Comparison of ENCODE assay signal across 8 cellular contexts in the genomic region with DNA sequence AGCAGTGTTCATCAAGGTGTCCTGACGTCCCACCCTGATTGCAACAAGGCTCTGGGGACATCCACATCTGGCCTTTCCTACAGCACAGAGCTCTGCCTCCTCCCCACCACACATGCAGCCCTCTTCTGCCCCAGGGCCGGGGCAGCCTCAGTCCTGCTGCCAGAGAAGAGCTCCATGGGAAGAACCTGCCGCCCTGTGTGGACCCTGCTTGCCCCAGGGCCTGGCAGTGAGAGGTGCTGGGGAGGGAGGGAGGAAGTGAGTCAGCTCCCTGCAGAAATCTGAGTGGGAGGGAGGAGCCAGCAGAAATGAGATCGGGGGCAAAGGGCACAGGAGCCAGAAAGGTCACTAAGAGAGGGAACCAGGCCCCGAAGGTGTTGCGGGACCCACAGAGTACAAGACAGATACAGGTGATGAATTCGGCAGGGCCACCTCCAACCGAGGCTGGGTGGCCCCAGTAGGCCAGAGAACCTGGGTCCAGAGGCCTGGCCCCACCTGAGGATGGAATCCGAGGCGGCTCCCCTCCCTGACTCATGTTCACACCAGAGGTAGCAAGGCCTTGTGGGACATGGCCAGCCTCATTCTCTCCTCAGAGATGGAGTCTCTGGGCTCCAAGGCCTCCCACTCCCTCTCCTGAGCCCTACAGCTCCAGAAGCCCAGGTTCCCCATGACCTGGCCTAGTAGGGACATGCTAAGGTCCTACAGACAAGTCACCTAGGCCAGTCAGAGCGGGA. TPM values are rescaled to one million over a fixed set of nuclear protein-coding genes. Genes with fewer than 3 reads are reported as not detected.
DNase-seq lines count a peak whose midpoint lies in the region; ATAC-seq, FAIRE-seq and TF ChIP-seq lines count a peak whose summit lies in the region.

No MANE protein-coding gene starts in this region.

- H3K4me3 ChIP-seq in CD4-positive, CD25-positive, alpha-beta regulatory T cell (ENCODE audit: low read depth, low read length): peak overlapping the region; percentile 50
- H3K4me3 ChIP-seq in smooth muscle cell: no peak overlapping the region

- intact Hi-C loops in activated T-helper 1 cell treated with anti-CD3 and anti-CD28 coated beads, Interleukin-12 subunit alpha, Interleukin-12 subunit beta, Interleukin-2, Interleukin-4 antibody, amounts not matched to agents 30 ng/mL and 10 ng/mL and 1 ng/mL, durations not matched to agents 14 hours and 24 hours and 36 hours (cut with micrococcal nuclease): loop anchor here (1.0 kb wide), 2 partner anchors 14 to 25 kb away; partner anchors contain the start of gene MYO18A

- no peaks in the 10 kb centered on the region for H3K27me3 Mint-ChIP-seq in CD4-positive, CD25-positive, alpha-beta regulatory T cell
- no peaks in the 10 kb centered on the region for H3K27me3 Mint-ChIP-seq in activated T-helper 1 cell treated with anti-CD3 and anti-CD28 coated beads, Interleukin-12 subunit alpha, Interleukin-12 subunit beta, Interleukin-2, Interleukin-4 antibody, amounts not matched to agents 30 ng/mL and 10 ng/mL and 1 ng/mL, durations not matched to agents 14 hours and 24 hours and 36 hours (ENCODE audit: insufficient read depth)

- H3K9me3 Mint-ChIP-seq in CD4-positive, CD25-positive, alpha-beta regulatory T cell: no peaks in the 10 kb centered on the region
- H3K9me3 Mint-ChIP-seq in activated T-helper 1 cell treated with anti-CD3 and anti-CD28 coated beads, Interleukin-12 subunit alpha, Interleukin-12 subunit beta, Interleukin-2, Interleukin-4 antibody, amounts not matched to agents 30 ng/mL and 10 ng/mL and 1 ng/mL, durations not matched to agents 14 hours and 24 hours and 36 hours: no peaks in the 10 kb centered on the region

- no peaks in the 10 kb centered on the region for H3K36me3 Mint-ChIP-seq in CD4-positive, CD25-positive, alpha-beta regulatory T cell
- peaks cover 5% of the 10 kb centered on the region for H3K36me3 Mint-ChIP-seq in activated T-helper 1 cell treated with anti-CD3 and anti-CD28 coated beads, Interleukin-12 subunit alpha, Interleukin-12 subunit beta, Interleukin-2, Interleukin-4 antibody, amounts not matched to agents 30 ng/mL and 10 ng/mL and 1 ng/mL, durations not matched to agents 14 hours and 24 hours and 36 hours (ENCODE audit: low read depth)

- no peak for TF ChIP-seq POLR2A in GM12892 (IDR thresholded peaks at IDR 0.05; ENCODE audit: low read depth, low read length)

- no peaks in the 10 kb centered on the region for H3K36me3 ChIP-seq in CD4-positive, CD25-positive, alpha-beta regulatory T cell (ENCODE audit: control insufficient read depth, insufficient read depth, low read length)
- H3K36me3 ChIP-seq in smooth muscle cell (ENCODE audit: low read depth): no peaks in the 10 kb centered on the region

- H3K4me3 Mint-ChIP-seq in CD4-positive, CD25-positive, alpha-beta regulatory T cell: peak overlapping the region; percentile 70 to 78 (median 72)
- peak overlapping the region; percentile 63 for H3K4me3 Mint-ChIP-seq in activated T-helper 1 cell treated with anti-CD3 and anti-CD28 coated beads, Interleukin-12 subunit alpha, Interleukin-12 subunit beta, Interleukin-2, Interleukin-4 antibody, amounts not matched to agents 30 ng/mL and 10 ng/mL and 1 ng/mL, durations not matched to agents 14 hours and 24 hours and 36 hours

- peak; percentile 92 to 93 for ATAC-seq in CD4-positive, CD25-positive, alpha-beta regulatory T cell (ENCODE audit: low read depth in 2 of 2)

- no peaks in the 10 kb centered on the region for H3K27me3 ChIP-seq in CD4-positive, CD25-positive, alpha-beta regulatory T cell (ENCODE audit: control insufficient read depth, insufficient read depth, low read length)
- H3K27me3 ChIP-seq in smooth muscle cell (ENCODE audit: low read depth): no peaks in the 10 kb centered on the region

- WGBS in smooth muscle cell (ENCODE audit: low lambda C conversion rate): 50% methylated on average over 11 of the region's 11 CpGs

- H3K4me1 Mint-ChIP-seq in CD4-positive, CD25-positive, alpha-beta regulatory T cell: peaks cover 10 to 54% (median 33%) of the 10 kb centered on the region in 4 donors
- H3K4me1 Mint-ChIP-seq in activated T-helper 1 cell treated with anti-CD3 and anti-CD28 coated beads, Interleukin-12 subunit alpha, Interleukin-12 subunit beta, Interleukin-2, Interleukin-4 antibody, amounts not matched to agents 30 ng/mL and 10 ng/mL and 1 ng/mL, durations not matched to agents 14 hours and 24 hours and 36 hours (ENCODE audit: low read depth): peaks cover 60% of the 10 kb centered on the region

- peaks cover 3% of the 10 kb centered on the region for H3F3A ChIP-seq in smooth muscle cell (ENCODE audit: low read depth)

- DNase-seq in CD4-positive, CD25-positive, alpha-beta regulatory T cell: peak; percentile 30 to 88 (median 44)
- DNase-seq in NOMO-1 treated with DMSO at 0.1 percent for 48 hours (lab: John Stamatoyannopoulos, UW; ENCODE audit: unreplicated experiment): peak; percentile 76
- peak; percentile 51 for DNase-seq in activated T-helper 1 cell treated with anti-CD3 and anti-CD28 coated beads, Interleukin-12 subunit alpha, Interleukin-12 subunit beta, Interleukin-2, Interleukin-4 antibody, amounts not matched to agents 30 ng/mL and 10 ng/mL and 1 ng/mL, durations not matched to agents 14 hours and 24 hours and 36 hours (ENCODE audit: low spot score)
- peak; percentile 67 for DNase-seq in glomerular visceral epithelial cell (ENCODE audit: extremely low spot score)
- DNase-seq in smooth muscle cell (lab: John Stamatoyannopoulos, UW; ENCODE audit: unreplicated experiment): no peak
- DNase-seq in cerebellar cortex (ENCODE audit: low spot score): no peak
- DNase-seq in NCI-H2171 treated with DMSO at 0.1 percent for 48 hours (lab: John Stamatoyannopoulos, UW): no peak
- DNase-seq in GM12892 (ENCODE audit: insufficient read length): no peak

- H4K20me1 ChIP-seq in smooth muscle cell (ENCODE audit: low read depth): peaks cover 60% of the 10 kb centered on the region

- no peak for FAIRE-seq in GM12892 (lab: Jason Lieb, UNC)

- no peaks in the 10 kb centered on the region for H3K9me3 ChIP-seq in CD4-positive, CD25-positive, alpha-beta regulatory T cell (ENCODE audit: control insufficient read depth in 2 of 2, low read length in 2 of 2)
- no peaks in the 10 kb centered on the region for H3K9me3 ChIP-seq in smooth muscle cell (replicated peaks; ENCODE audit: low read depth)

- H2AFZ ChIP-seq in smooth muscle cell (ENCODE audit: low read depth): no peak overlapping the region

- H3K4me1 ChIP-seq in CD4-positive, CD25-positive, alpha-beta regulatory T cell (ENCODE audit: control insufficient read depth, insufficient read depth, low read length, poor library complexity, severe bottlenecking): peaks cover 24% of the 10 kb centered on the region
- H3K4me1 ChIP-seq in smooth muscle cell (ENCODE audit: low read depth): peaks cover 33% of the 10 kb centered on the region

- no peak for TF ChIP-seq CTCF in smooth muscle cell (IDR thresholded peaks at IDR 0.05; ENCODE audit: borderline replicate concordance, insufficient read depth, poor library complexity, severe bottlenecking)

- peak overlapping the region; percentile 62 for H3K27ac ChIP-seq in CD4-positive, CD25-positive, alpha-beta regulatory T cell (ENCODE audit: insufficient read depth, low read length, poor library complexity, severe bottlenecking)
- H3K27ac ChIP-seq in smooth muscle cell (ENCODE audit: low read depth): peak overlapping the region; percentile 66

- H3K9ac ChIP-seq in smooth muscle cell (ENCODE audit: low read depth): peak overlapping the region; percentile 37

- H3K79me2 ChIP-seq in smooth muscle cell (ENCODE audit: low read depth): peaks cover 14% of the 10 kb centered on the region

- peak overlapping the region; percentile 86 to 92 (median 91) for H3K27ac Mint-ChIP-seq in CD4-positive, CD25-positive, alpha-beta regulatory T cell
- peak overlapping the region; percentile 87 for H3K27ac Mint-ChIP-seq in activated T-helper 1 cell treated with anti-CD3 and anti-CD28 coated beads, Interleukin-12 subunit alpha, Interleukin-12 subunit beta, Interleukin-2, Interleukin-4 antibody, amounts not matched to agents 30 ng/mL and 10 ng/mL and 1 ng/mL, durations not matched to agents 14 hours and 24 hours and 36 hours

- H3K4me2 ChIP-seq in smooth muscle cell: peak overlapping the region; percentile 64

RNA-seq across cellular contexts. Expression of gene MYO18A, which starts 24.8 kb away (rescaled TPM):
- total RNA-seq in CD4-positive, CD25-positive, alpha-beta regulatory T cell: 193 TPM
- polyA plus RNA-seq in CD4-positive, CD25-positive, alpha-beta regulatory T cell: 10 to 100 TPM; 16.8 to 22.6 (median 20.2) TPM
- 38.2 and 40.5 TPM in 2 replicates for total RNA-seq in activated T-helper 1 cell treated with anti-CD3 and anti-CD28 coated beads, Interleukin-12 subunit alpha, Interleukin-12 subunit beta, Interleukin-2, Interleukin-4 antibody, amounts not matched to agents 30 ng/mL and 10 ng/mL and 1 ng/mL, durations not matched to agents 14 hours and 24 hours and 36 hours
- total RNA-seq in smooth muscle cell: 16.0 and 18.0 TPM in 2 replicates
- polyA plus RNA-seq in smooth muscle cell: 21.2 and 22.1 TPM in 2 replicates
- 25.1 TPM for polyA plus RNA-seq in GM12892 (2012; ENCODE audit: missing spikeins)

Comparison
In these comparisons a context has a peak if more than half of its experiments do, and no peak if none do; other contexts are left out.
1. DNase-seq: peak in CD4-positive, CD25-positive, alpha-beta regulatory T cell (3 of 3), NOMO-1 treated with DMSO at 0.1 percent for 48 hours (single experiment), activated T-helper 1 cell treated with anti-CD3 and anti-CD28 coated beads, Interleukin-12 subunit alpha, Interleukin-12 subunit beta, Interleukin-2, Interleukin-4 antibody, amounts not matched to agents 30 ng/mL and 10 ng/mL and 1 ng/mL, durations not matched to agents 14 hours and 24 hours and 36 hours (single experiment) and glomerular visceral epithelial cell (single experiment); none in smooth muscle cell (single experiment), cerebellar cortex (single experiment), NCI-H2171 treated with DMSO at 0.1 percent for 48 hours (single experiment) and GM12892 (single experiment).